Comparison of ENCODE assay signal across 8 cellular contexts in genomic region chr19:2503521-2504109, GRCh38. TPM values are rescaled to one million over a fixed set of nuclear protein-coding genes. Genes with fewer than 3 reads are reported as not detected.
DNase-seq lines count a peak whose midpoint lies in the region; ATAC-seq and TF ChIP-seq lines count a peak whose summit lies in the region.

No MANE protein-coding gene starts in this region.

- TF ChIP-seq POLR2A in upper lobe of left lung (IDR thresholded peaks at IDR 0.05), result no peak

- H3K27me3 Mint-ChIP-seq in activated naive CD4-positive, alpha-beta T cell treated with anti-CD3 and anti-CD28 coated beads, Interleukin-2, amount 50 U/mL, for 24 hours, result no peaks in the 10 kb centered on the region

- no peak for TF ChIP-seq EP300 in upper lobe of left lung (IDR thresholded peaks at IDR 0.05)

- no peak overlapping the region for H3K27ac Mint-ChIP-seq in activated naive CD4-positive, alpha-beta T cell treated with anti-CD3 and anti-CD28 coated beads, Interleukin-2, amount 50 U/mL, for 24 hours

- peaks cover 25% of the 10 kb centered on the region for H3K4me1 Mint-ChIP-seq in activated naive CD4-positive, alpha-beta T cell treated with anti-CD3 and anti-CD28 coated beads, Interleukin-2, amount 50 U/mL, for 24 hours

- no peaks in the 10 kb centered on the region for H3K36me3 Mint-ChIP-seq in activated naive CD4-positive, alpha-beta T cell treated with anti-CD3 and anti-CD28 coated beads, Interleukin-2, amount 50 U/mL, for 24 hours

- DNase-seq in BJ (ENCODE audit: low read depth), result peak; percentile 79
- DNase-seq in RWPE2 (ENCODE audit: low spot score), result peak; percentile 71
- DNase-seq in myocyte (ENCODE audit: low read depth), result peak; percentile 45
- DNase-seq in upper lobe of left lung, result peak in 1 of 2 donors; percentile 45
- no peak for DNase-seq in HuH-7 (ENCODE audit: low spot score)

- ATAC-seq in RWPE2 (ENCODE audit: low read depth) (peak; percentile 86), upper lobe of left lung (ENCODE audit: low FRiP score in 2 of 2) (peak; percentile 51 to 86), GM21529 (IDR thresholded peaks at IDR 0.05; ENCODE audit: unreplicated experiment) (no peak), HG03439 (IDR thresholded peaks at IDR 0.05; ENCODE audit: unreplicated experiment) (no peak)

- H3K9me3 Mint-ChIP-seq in activated naive CD4-positive, alpha-beta T cell treated with anti-CD3 and anti-CD28 coated beads, Interleukin-2, amount 50 U/mL, for 24 hours, result no peaks in the 10 kb centered on the region

- H3K4me3 ChIP-seq in BJ (ENCODE audit: low read depth, low read length) (no peak overlapping the region), RWPE2 (ENCODE audit: severe bottlenecking) (no peak overlapping the region), upper lobe of left lung (no peak overlapping the region)

- H3K9me3 ChIP-seq in RWPE2 (ENCODE audit: severe bottlenecking) (no peaks in the 10 kb centered on the region), upper lobe of left lung (no peaks in the 10 kb centered on the region)

- H3K36me3 ChIP-seq in BJ (ENCODE audit: control insufficient read depth, insufficient read depth, low read length) (no peaks in the 10 kb centered on the region), RWPE2 (ENCODE audit: low read depth) (no peaks in the 10 kb centered on the region), upper lobe of left lung (no peaks in the 10 kb centered on the region)

- H3K4me3 Mint-ChIP-seq in activated naive CD4-positive, alpha-beta T cell treated with anti-CD3 and anti-CD28 coated beads, Interleukin-2, amount 50 U/mL, for 24 hours, result peak overlapping the region; percentile 8

- 60 to 68% methylated on average over 10 to 21 of the region's 21 CpGs for WGBS in upper lobe of left lung, 2 donors

- CTCF ChIA-PET in BJ (lab: Yijun Ruan, JAX), result interaction anchor here (1.3 kb wide), 1 partner anchor 28 kb away, joined by 4 read pairs; the partner anchor contains the start of gene GADD45B

- peaks cover 21% of the 10 kb centered on the region for H3K4me1 ChIP-seq in RWPE2 (ENCODE audit: insufficient read depth, poor library complexity, severe bottlenecking)
- peaks cover 14 to 29% (median 18%) of the 10 kb centered on the region in 4 donors for H3K4me1 ChIP-seq in upper lobe of left lung

- H3K27me3 ChIP-seq in BJ (ENCODE audit: control insufficient read depth, insufficient read depth, low read length), result no peaks in the 10 kb centered on the region
- H3K27me3 ChIP-seq in RWPE2 (ENCODE audit: insufficient read depth, poor library complexity, severe bottlenecking), result no peaks in the 10 kb centered on the region
- H3K27me3 ChIP-seq in upper lobe of left lung, result no peaks in the 10 kb centered on the region

- TF ChIP-seq CTCF in BJ (IDR thresholded peaks at IDR 0.05; ENCODE audit: insufficient read depth, low read depth, low read length), result no peak
- TF ChIP-seq CTCF in RWPE2 (IDR thresholded peaks at IDR 0.05; ENCODE audit: poor library complexity, severe bottlenecking), result no peak
- TF ChIP-seq CTCF in upper lobe of left lung (IDR thresholded peaks at IDR 0.05), result no peak

- POLR2A ChIA-PET in BJ (lab: Charles Lee), result interaction anchor here (0.9 kb wide), 1 partner anchor 20 kb away, joined by 3 read pairs; no protein-coding TSS in a partner anchor

- H3K27ac ChIP-seq in RWPE2 (ENCODE audit: poor library complexity, severe bottlenecking) (peak overlapping the region; percentile 71), upper lobe of left lung (peak overlapping the region in 3 of 4 donors; percentile 24 to 54 (median 28))

RNA-seq across cellular contexts. Expression of gene GADD45B, which starts 27.7 kb away (rescaled TPM):
- polyA plus RNA-seq in BJ (2011; rRNA removed), result 54.5 and 69.8 TPM in 2 replicates
- polyA minus RNA-seq in BJ (2011; rRNA and poly(A)+ RNA removed), result 29.7 and 46.4 TPM in 2 replicates
- total RNA-seq in myocyte, result 8.6 and 16.9 TPM in 2 replicates
- 144 TPM for polyA plus RNA-seq in myocyte (2012)
- total RNA-seq in upper lobe of left lung, result 100 to 1,000 TPM in 4 of 6 donors, 10 to 100 TPM in 2; 93.2 to 247 (median 139) TPM

RNA-seq across cellular contexts. Expression of gene LMNB2, which starts 46.9 kb away (rescaled TPM):
- 53.4 and 80.0 TPM in 2 replicates for polyA plus RNA-seq in BJ (2011; rRNA removed)
- 29.4 and 42.0 TPM in 2 replicates for polyA minus RNA-seq in BJ (2011; rRNA and poly(A)+ RNA removed)
- total RNA-seq in myocyte (30.7 and 34.3 TPM in 2 replicates), upper lobe of left lung (10 to 100 TPM; 15.7 to 49.7 (median 28.2) TPM)
- 20.6 TPM for polyA plus RNA-seq in myocyte (2012)

Comparison
In these comparisons a context has a peak if more than half of its experiments do, and no peak if none do; other contexts are left out.
1. ATAC-seq: peak in RWPE2 (single experiment) and upper lobe of left lung (2 of 2); none in GM21529 (single experiment) and HG03439 (single experiment).